Comparison of ENCODE assay signal across 8 cellular contexts in genomic region chr19:49546825-49547565, GRCh38. TPM values are rescaled to one million over a fixed set of nuclear protein-coding genes. Genes with fewer than 3 reads are reported as not detected.
DNase-seq lines count a peak whose midpoint lies in the region; ATAC-seq and TF ChIP-seq lines count a peak whose summit lies in the region.

No MANE protein-coding gene starts in this region.

- H3K4me1 Mint-ChIP-seq in activated T-helper 1 cell treated with anti-CD3 and anti-CD28 coated beads, Interleukin-12 subunit alpha, Interleukin-12 subunit beta, Interleukin-2, Interleukin-4 antibody, amounts not matched to agents 30 ng/mL and 10 ng/mL and 1 ng/mL, durations not matched to agents 14 hours and 24 hours and 36 hours (ENCODE audit: low read depth) = peaks cover 37% of the 10 kb centered on the region
- H3K4me1 Mint-ChIP-seq in neural crest cell = peaks cover 5% of the 10 kb centered on the region

- no peaks in the 10 kb centered on the region for H4K20me1 ChIP-seq in DOHH2 (ENCODE audit: control insufficient read depth, insufficient read depth, low read depth, low read length)

- H3K9me3 ChIP-seq in DOHH2 (ENCODE audit: control insufficient read depth, insufficient read depth, low read length) = no peaks in the 10 kb centered on the region

- TF ChIP-seq CTCF in DOHH2 (IDR thresholded peaks at IDR 0.05; ENCODE audit: low read depth, low read length, poor library complexity, severe bottlenecking) (peak; percentile 84), fibroblast of the aortic adventitia (IDR thresholded peaks at IDR 0.05; ENCODE audit: insufficient read depth, low read length) (peak; percentile 81), neural crest cell (conservative IDR thresholded peaks at IDR 0.05) (peak; percentile 88)

- H3K9me2 ChIP-seq in DOHH2 (replicated peaks; ENCODE audit: control insufficient read depth, low read length) = no peaks in the 10 kb centered on the region

- DNase-seq in KG1 (lab: John Stamatoyannopoulos, UW) (peak; percentile 73), OCI-M2 (lab: John Stamatoyannopoulos, UW; ENCODE audit: unreplicated experiment) (peak; percentile 22), fibroblast of the aortic adventitia (ENCODE audit: low read depth) (peak; percentile 92), neural crest cell (ENCODE audit: low read depth, low spot score) (peak; percentile 81)
- DNase-seq in activated T-helper 1 cell treated with anti-CD3 and anti-CD28 coated beads, Interleukin-12 subunit alpha, Interleukin-12 subunit beta, Interleukin-2, Interleukin-4 antibody, amounts not matched to agents 30 ng/mL and 10 ng/mL and 1 ng/mL, durations not matched to agents 14 hours and 24 hours and 36 hours (ENCODE audit: low spot score) = peak; percentile 68

- no peaks in the 10 kb centered on the region for H3K27me3 Mint-ChIP-seq in activated T-helper 1 cell treated with anti-CD3 and anti-CD28 coated beads, Interleukin-12 subunit alpha, Interleukin-12 subunit beta, Interleukin-2, Interleukin-4 antibody, amounts not matched to agents 30 ng/mL and 10 ng/mL and 1 ng/mL, durations not matched to agents 14 hours and 24 hours and 36 hours (ENCODE audit: insufficient read depth)
- H3K27me3 Mint-ChIP-seq in neural crest cell (ENCODE audit: low read depth) = no peaks in the 10 kb centered on the region

- H3K4me1 ChIP-seq in DOHH2 (ENCODE audit: control insufficient read depth, low read length) = no peaks in the 10 kb centered on the region

- H3K4me2 ChIP-seq in DOHH2 (ENCODE audit: low read length) = no peak overlapping the region

- peak overlapping the region; percentile 35 for H3K4me3 Mint-ChIP-seq in activated T-helper 1 cell treated with anti-CD3 and anti-CD28 coated beads, Interleukin-12 subunit alpha, Interleukin-12 subunit beta, Interleukin-2, Interleukin-4 antibody, amounts not matched to agents 30 ng/mL and 10 ng/mL and 1 ng/mL, durations not matched to agents 14 hours and 24 hours and 36 hours
- H3K4me3 Mint-ChIP-seq in neural crest cell = peak overlapping the region; percentile 8

- intact Hi-C loops in activated T-helper 1 cell treated with anti-CD3 and anti-CD28 coated beads, Interleukin-12 subunit alpha, Interleukin-12 subunit beta, Interleukin-2, Interleukin-4 antibody, amounts not matched to agents 30 ng/mL and 10 ng/mL and 1 ng/mL, durations not matched to agents 14 hours and 24 hours and 36 hours (cut with micrococcal nuclease) = loop anchor here (1.0 to 5.0 kb wide), 4 partner anchors 23 to 154 kb away; partner anchors contain the start of genes NOSIP and PRRG2

- H3K27me3 ChIP-seq in DOHH2 (ENCODE audit: control insufficient read depth, low read length) = no peaks in the 10 kb centered on the region

- no peak overlapping the region for H3K27ac ChIP-seq in DOHH2 (ENCODE audit: low read depth, low read length)

- no peaks in the 10 kb centered on the region for H3K9me3 Mint-ChIP-seq in activated T-helper 1 cell treated with anti-CD3 and anti-CD28 coated beads, Interleukin-12 subunit alpha, Interleukin-12 subunit beta, Interleukin-2, Interleukin-4 antibody, amounts not matched to agents 30 ng/mL and 10 ng/mL and 1 ng/mL, durations not matched to agents 14 hours and 24 hours and 36 hours
- H3K9me3 Mint-ChIP-seq in neural crest cell = no peaks in the 10 kb centered on the region

- ATAC-seq in GM18505 (IDR thresholded peaks at IDR 0.05; ENCODE audit: unreplicated experiment) = no peak
- no peak for ATAC-seq in GM21526 (IDR thresholded peaks at IDR 0.05; ENCODE audit: low FRiP score, unreplicated experiment)

- no peaks in the 10 kb centered on the region for H3K36me3 ChIP-seq in DOHH2 (ENCODE audit: control insufficient read depth, low read length)

- peak overlapping the region; percentile 36 for H3K27ac Mint-ChIP-seq in activated T-helper 1 cell treated with anti-CD3 and anti-CD28 coated beads, Interleukin-12 subunit alpha, Interleukin-12 subunit beta, Interleukin-2, Interleukin-4 antibody, amounts not matched to agents 30 ng/mL and 10 ng/mL and 1 ng/mL, durations not matched to agents 14 hours and 24 hours and 36 hours
- H3K27ac Mint-ChIP-seq in neural crest cell (ENCODE audit: unreplicated experiment) = no peak overlapping the region

- H3K4me3 ChIP-seq in DOHH2 (ENCODE audit: low read length) = no peak overlapping the region
- H3K4me3 ChIP-seq in fibroblast of the aortic adventitia (ENCODE audit: low read depth, low read length) = no peak overlapping the region

- no peaks in the 10 kb centered on the region for H3F3A ChIP-seq in DOHH2 (ENCODE audit: control insufficient read depth, insufficient read depth)

- H3K36me3 Mint-ChIP-seq in activated T-helper 1 cell treated with anti-CD3 and anti-CD28 coated beads, Interleukin-12 subunit alpha, Interleukin-12 subunit beta, Interleukin-2, Interleukin-4 antibody, amounts not matched to agents 30 ng/mL and 10 ng/mL and 1 ng/mL, durations not matched to agents 14 hours and 24 hours and 36 hours (ENCODE audit: low read depth) = peaks cover 2% of the 10 kb centered on the region
- H3K36me3 Mint-ChIP-seq in neural crest cell (ENCODE audit: low read depth) = no peaks in the 10 kb centered on the region

- no peak for TF ChIP-seq POLR2A in GM18505 (IDR thresholded peaks at IDR 0.05; ENCODE audit: borderline replicate concordance, extremely low read depth, insufficient read depth, insufficient read length)

- H3K79me2 ChIP-seq in DOHH2 (ENCODE audit: control insufficient read depth, low read length) = no peaks in the 10 kb centered on the region

RNA-seq across cellular contexts. Expression of gene RCN3, which starts 19.2 kb away (rescaled TPM):
- total RNA-seq in activated T-helper 1 cell treated with anti-CD3 and anti-CD28 coated beads, Interleukin-12 subunit alpha, Interleukin-12 subunit beta, Interleukin-2, Interleukin-4 antibody, amounts not matched to agents 30 ng/mL and 10 ng/mL and 1 ng/mL, durations not matched to agents 14 hours and 24 hours and 36 hours = 2.0 and 2.1 TPM in 2 replicates
- total RNA-seq in fibroblast of the aortic adventitia (ENCODE audit: low replicate concordance) (121 and 181 TPM in 2 replicates), neural crest cell (7.7 and 8.8 TPM in 2 replicates)

RNA-seq across cellular contexts. Expression of gene NOSIP, which starts 33.4 kb away (rescaled TPM):
- total RNA-seq in activated T-helper 1 cell treated with anti-CD3 and anti-CD28 coated beads, Interleukin-12 subunit alpha, Interleukin-12 subunit beta, Interleukin-2, Interleukin-4 antibody, amounts not matched to agents 30 ng/mL and 10 ng/mL and 1 ng/mL, durations not matched to agents 14 hours and 24 hours and 36 hours = 72.1 and 77.5 TPM in 2 replicates
- total RNA-seq in fibroblast of the aortic adventitia (ENCODE audit: low replicate concordance) (35.7 and 46.9 TPM in 2 replicates), neural crest cell (70.2 and 74.1 TPM in 2 replicates)

RNA-seq across cellular contexts. Expression of gene PRRG2, which starts 34.1 kb away (rescaled TPM):
- 0.59 and 1.2 TPM in 2 replicates for total RNA-seq in activated T-helper 1 cell treated with anti-CD3 and anti-CD28 coated beads, Interleukin-12 subunit alpha, Interleukin-12 subunit beta, Interleukin-2, Interleukin-4 antibody, amounts not matched to agents 30 ng/mL and 10 ng/mL and 1 ng/mL, durations not matched to agents 14 hours and 24 hours and 36 hours
- total RNA-seq in fibroblast of the aortic adventitia (ENCODE audit: low replicate concordance) = 0.27 and 0.57 TPM in 2 replicates
- 1.0 and 1.3 TPM in 2 replicates for total RNA-seq in neural crest cell

RNA-seq across cellular contexts. Expression of gene FCGRT, which starts 34.5 kb away (rescaled TPM):
- total RNA-seq in activated T-helper 1 cell treated with anti-CD3 and anti-CD28 coated beads, Interleukin-12 subunit alpha, Interleukin-12 subunit beta, Interleukin-2, Interleukin-4 antibody, amounts not matched to agents 30 ng/mL and 10 ng/mL and 1 ng/mL, durations not matched to agents 14 hours and 24 hours and 36 hours = 0.88 and 1.1 TPM in 2 replicates
- total RNA-seq in fibroblast of the aortic adventitia (ENCODE audit: low replicate concordance) (73.8 and 132 TPM in 2 replicates), neural crest cell (24.9 and 27.5 TPM in 2 replicates)

RNA-seq across cellular contexts. Expression of gene PRR12, which starts 44.0 kb away (rescaled TPM):
- total RNA-seq in activated T-helper 1 cell treated with anti-CD3 and anti-CD28 coated beads, Interleukin-12 subunit alpha, Interleukin-12 subunit beta, Interleukin-2, Interleukin-4 antibody, amounts not matched to agents 30 ng/mL and 10 ng/mL and 1 ng/mL, durations not matched to agents 14 hours and 24 hours and 36 hours = 32.3 and 34.2 TPM in 2 replicates
- 3.2 and 3.7 TPM in 2 replicates for total RNA-seq in fibroblast of the aortic adventitia (ENCODE audit: low replicate concordance)
- total RNA-seq in neural crest cell = 51.7 and 53.7 TPM in 2 replicates

Comparison
In these comparisons a context has a peak if more than half of its experiments do, and no peak if none do; other contexts are left out.
1. DNase-seq: peak in every context shown above with its lines; median percentile 92 in fibroblast of the aortic adventitia; 81 in neural crest cell; 73 in KG1; 68 in activated T-helper 1 cell treated with anti-CD3 and anti-CD28 coated beads, Interleukin-12 subunit alpha, Interleukin-12 subunit beta, Interleukin-2, Interleukin-4 antibody, amounts not matched to agents 30 ng/mL and 10 ng/mL and 1 ng/mL, durations not matched to agents 14 hours and 24 hours and 36 hours; 22 in OCI-M2.
2. RNA of gene RCN3, which starts 19.2 kb away (total RNA-seq): 121 to 181 TPM in fibroblast of the aortic adventitia; 7.7 to 8.8 TPM in neural crest cell and 2.0 to 2.1 TPM in activated T-helper 1 cell treated with anti-CD3 and anti-CD28 coated beads, Interleukin-12 subunit alpha, Interleukin-12 subunit beta, Interleukin-2, Interleukin-4 antibody, amounts not matched to agents 30 ng/mL and 10 ng/mL and 1 ng/mL, durations not matched to agents 14 hours and 24 hours and 36 hours; every median in the first group is over 10 times any median in the second.
3. Peak in every context shown above with its lines, with median percentiles within 50 percentile points of each other: CTCF ChIP-seq.